ENCODE assay signal across 1 cellular context in genomic region chr15:64095795-64096485, GRCh38.
TF ChIP-seq lines count a peak whose summit lies in the region.

A gene with protein sequence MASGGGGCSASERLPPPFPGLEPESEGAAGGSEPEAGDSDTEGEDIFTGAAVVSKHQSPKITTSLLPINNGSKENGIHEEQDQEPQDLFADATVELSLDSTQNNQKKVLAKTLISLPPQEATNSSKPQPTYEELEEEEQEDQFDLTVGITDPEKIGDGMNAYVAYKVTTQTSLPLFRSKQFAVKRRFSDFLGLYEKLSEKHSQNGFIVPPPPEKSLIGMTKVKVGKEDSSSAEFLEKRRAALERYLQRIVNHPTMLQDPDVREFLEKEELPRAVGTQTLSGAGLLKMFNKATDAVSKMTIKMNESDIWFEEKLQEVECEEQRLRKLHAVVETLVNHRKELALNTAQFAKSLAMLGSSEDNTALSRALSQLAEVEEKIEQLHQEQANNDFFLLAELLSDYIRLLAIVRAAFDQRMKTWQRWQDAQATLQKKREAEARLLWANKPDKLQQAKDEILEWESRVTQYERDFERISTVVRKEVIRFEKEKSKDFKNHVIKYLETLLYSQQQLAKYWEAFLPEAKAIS (plus strand): TSS chr15:64095982. CDS start chr15:64096014, 32 bp downstream.

TF ChIP-seq in HEK293, 187 proteins besides CTCF, POLR2A, EP300 and RAD21 (continued from another document and continues in another):
- no peak for TF ChIP-seq ZNF426 (tag by site-specific recombination; IDR thresholded peaks at IDR 0.05)
- 0 out of 2 replicates have a peak, but pooled peaks have one; percentile 26 for TF ChIP-seq ZBTB21 (tag by site-specific recombination; IDR thresholded peaks at IDR 0.05)
- no peak for TF ChIP-seq ZNF132 (tag by site-specific recombination; IDR thresholded peaks at IDR 0.05; ENCODE audit: borderline replicate concordance)
- TF ChIP-seq, protein P1, sequence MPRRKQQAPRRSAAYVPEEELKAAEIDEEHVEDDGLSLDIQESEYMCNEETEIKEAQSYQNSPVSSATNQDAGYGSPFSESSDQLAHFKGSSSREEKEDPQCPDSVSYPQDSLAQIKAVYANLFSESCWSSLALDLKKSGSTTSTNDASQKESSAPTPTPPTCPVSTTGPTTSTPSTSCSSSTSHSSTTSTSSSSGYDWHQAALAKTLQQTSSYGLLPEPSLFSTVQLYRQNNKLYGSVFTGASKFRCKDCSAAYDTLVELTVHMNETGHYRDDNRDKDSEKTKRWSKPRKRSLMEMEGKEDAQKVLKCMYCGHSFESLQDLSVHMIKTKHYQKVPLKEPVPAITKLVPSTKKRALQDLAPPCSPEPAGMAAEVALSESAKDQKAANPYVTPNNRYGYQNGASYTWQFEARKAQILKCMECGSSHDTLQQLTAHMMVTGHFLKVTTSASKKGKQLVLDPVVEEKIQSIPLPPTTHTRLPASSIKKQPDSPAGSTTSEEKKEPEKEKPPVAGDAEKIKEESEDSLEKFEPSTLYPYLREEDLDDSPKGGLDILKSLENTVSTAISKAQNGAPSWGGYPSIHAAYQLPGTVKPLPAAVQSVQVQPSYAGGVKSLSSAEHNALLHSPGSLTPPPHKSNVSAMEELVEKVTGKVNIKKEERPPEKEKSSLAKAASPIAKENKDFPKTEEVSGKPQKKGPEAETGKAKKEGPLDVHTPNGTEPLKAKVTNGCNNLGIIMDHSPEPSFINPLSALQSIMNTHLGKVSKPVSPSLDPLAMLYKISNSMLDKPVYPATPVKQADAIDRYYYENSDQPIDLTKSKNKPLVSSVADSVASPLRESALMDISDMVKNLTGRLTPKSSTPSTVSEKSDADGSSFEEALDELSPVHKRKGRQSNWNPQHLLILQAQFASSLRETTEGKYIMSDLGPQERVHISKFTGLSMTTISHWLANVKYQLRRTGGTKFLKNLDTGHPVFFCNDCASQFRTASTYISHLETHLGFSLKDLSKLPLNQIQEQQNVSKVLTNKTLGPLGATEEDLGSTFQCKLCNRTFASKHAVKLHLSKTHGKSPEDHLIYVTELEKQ (tag by site-specific recombination; IDR thresholded peaks at IDR 0.05; ENCODE audit: borderline replicate concordance): no peak
- no peak for TF ChIP-seq PRDM1 (tag by site-specific recombination; IDR thresholded peaks at IDR 0.05)
- TF ChIP-seq, protein P2, sequence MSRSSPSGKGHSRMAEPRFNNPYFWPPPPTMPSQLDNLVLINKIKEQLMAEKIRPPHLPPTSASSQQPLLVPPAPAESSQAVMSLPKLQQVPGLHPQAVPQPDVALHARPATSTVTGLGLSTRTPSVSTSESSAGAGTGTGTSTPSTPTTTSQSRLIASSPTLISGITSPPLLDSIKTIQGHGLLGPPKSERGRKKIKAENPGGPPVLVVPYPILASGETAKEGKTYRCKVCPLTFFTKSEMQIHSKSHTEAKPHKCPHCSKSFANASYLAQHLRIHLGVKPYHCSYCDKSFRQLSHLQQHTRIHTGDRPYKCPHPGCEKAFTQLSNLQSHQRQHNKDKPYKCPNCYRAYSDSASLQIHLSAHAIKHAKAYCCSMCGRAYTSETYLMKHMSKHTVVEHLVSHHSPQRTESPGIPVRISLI (tag by site-specific recombination; IDR thresholded peaks at IDR 0.05): no peak
- no peak for TF ChIP-seq ZNF623 (tag by site-specific recombination; IDR thresholded peaks at IDR 0.05)
- no peak for TF ChIP-seq ZNF747 (tag by site-specific recombination; IDR thresholded peaks at IDR 0.05)
- TF ChIP-seq ZNF157 (tag by site-specific recombination; IDR thresholded peaks at IDR 0.05): no peak
- no peak for TF ChIP-seq ZNF37A (tag by site-specific recombination; IDR thresholded peaks at IDR 0.05)
- no peak for TF ChIP-seq ZNF768 (tag by site-specific recombination; IDR thresholded peaks at IDR 0.05)
- TF ChIP-seq SCRT2 (tag by site-specific recombination; IDR thresholded peaks at IDR 0.05): no peak
- no peak for TF ChIP-seq ZNF707 (tag by site-specific recombination; IDR thresholded peaks at IDR 0.05)
- no peak for TF ChIP-seq ZNF114 (tag by site-specific recombination; IDR thresholded peaks at IDR 0.05)
- no peak for TF ChIP-seq GFI1B (tag by site-specific recombination; IDR thresholded peaks at IDR 0.05)
- TF ChIP-seq ZSCAN16 (tag by site-specific recombination; IDR thresholded peaks at IDR 0.05): no peak
- peak; percentile 79; the same call in 1 of the 2 replicates for TF ChIP-seq ZSCAN30 (tag by site-specific recombination; IDR thresholded peaks at IDR 0.05)
- TF ChIP-seq ZNF544 (tag by site-specific recombination; IDR thresholded peaks at IDR 0.05): no peak
- TF ChIP-seq ZNF677 (tag by site-specific recombination; IDR thresholded peaks at IDR 0.05): no peak
- no peak for TF ChIP-seq WT1 (tag by site-specific recombination; IDR thresholded peaks at IDR 0.05)
- TF ChIP-seq ZBTB20 (tag by site-specific recombination; IDR thresholded peaks at IDR 0.05): peak; percentile 63; the same call in 1 of the 2 replicates
- TF ChIP-seq ZNF670 (tag by site-specific recombination; IDR thresholded peaks at IDR 0.05; ENCODE audit: low read depth): no peak
- TF ChIP-seq ZIC2 (tag by site-specific recombination; IDR thresholded peaks at IDR 0.05): peak; percentile 51
- TF ChIP-seq ZSCAN5A (tag by site-specific recombination; IDR thresholded peaks at IDR 0.05): no peak; the same call in 1 of the 2 replicates
- no peak for TF ChIP-seq ELK4 (IDR thresholded peaks at IDR 0.05; ENCODE audit: borderline replicate concordance, low read depth, low read length)
- no peak for TF ChIP-seq ZNF211 (tag by site-specific recombination; IDR thresholded peaks at IDR 0.05; ENCODE audit: low read depth)
- TF ChIP-seq MZF1 (tag by site-specific recombination; IDR thresholded peaks at IDR 0.05; ENCODE audit: borderline replicate concordance): no peak
- TF ChIP-seq ZNF274 (IDR thresholded peaks at IDR 0.05; ENCODE audit: low read length): no peak
- no peak for TF ChIP-seq ZNF274 (tag by site-specific recombination; IDR thresholded peaks at IDR 0.05; ENCODE audit: borderline replicate concordance)
- TF ChIP-seq BCL11B (tag by site-specific recombination; IDR thresholded peaks at IDR 0.05; ENCODE audit: low read depth): no peak
- TF ChIP-seq ZNF341 (tag by site-specific recombination; IDR thresholded peaks at IDR 0.05; ENCODE audit: low read depth): 0 out of 2 replicates have a peak, but pooled peaks have one; percentile 13
- TF ChIP-seq ZNF660 (tag by site-specific recombination; IDR thresholded peaks at IDR 0.05): peak; percentile 79
- TF ChIP-seq ZNF16 (tag by site-specific recombination; IDR thresholded peaks at IDR 0.05; ENCODE audit: low read depth): no peak
- TF ChIP-seq ZNF513 (tag by site-specific recombination; IDR thresholded peaks at IDR 0.05): no peak
- peak; percentile 23; the same call in 1 of the 2 replicates for TF ChIP-seq ZBTB8A (tag by site-specific recombination; IDR thresholded peaks at IDR 0.05)
- no peak for TF ChIP-seq ZBTB1 (tag by site-specific recombination; IDR thresholded peaks at IDR 0.05)
- TF ChIP-seq ZNF548 (tag by site-specific recombination; IDR thresholded peaks at IDR 0.05): no peak
- TF ChIP-seq SP3 (tag by site-specific recombination; IDR thresholded peaks at IDR 0.05): peak; percentile 79
- TF ChIP-seq KLF16 (tag by site-specific recombination; IDR thresholded peaks at IDR 0.05): peak; percentile 81
- TF ChIP-seq ZNF404 (tag by site-specific recombination; IDR thresholded peaks at IDR 0.05): no peak
- TF ChIP-seq ZNF549 (tag by site-specific recombination; IDR thresholded peaks at IDR 0.05): no peak
- no peak; the same call in 1 of the 2 replicates for TF ChIP-seq PRDM10 (tag by site-specific recombination; IDR thresholded peaks at IDR 0.05)
- no peak for TF ChIP-seq SCRT1 (tag by site-specific recombination; IDR thresholded peaks at IDR 0.05; ENCODE audit: borderline replicate concordance)
- TF ChIP-seq ZNF558 (tag by site-specific recombination; IDR thresholded peaks at IDR 0.05): no peak
- TF ChIP-seq ZNF280C (tag by site-specific recombination; IDR thresholded peaks at IDR 0.05): no peak
- no peak for TF ChIP-seq ZNF174 (tag by site-specific recombination; IDR thresholded peaks at IDR 0.05)
- TF ChIP-seq ZNF311 (tag by site-specific recombination; IDR thresholded peaks at IDR 0.05; ENCODE audit: borderline replicate concordance): no peak
- no peak for TF ChIP-seq ZBTB44 (tag by site-specific recombination; IDR thresholded peaks at IDR 0.05)
- no peak for TF ChIP-seq ZNF571 (tag by site-specific recombination; IDR thresholded peaks at IDR 0.05)
- TF ChIP-seq ZBTB17 (tag by site-specific recombination; IDR thresholded peaks at IDR 0.05): peak; percentile 58
- no peak for TF ChIP-seq ZNF394 (tag by site-specific recombination; IDR thresholded peaks at IDR 0.05; ENCODE audit: borderline replicate concordance)
- no peak for TF ChIP-seq ZNF529 (tag by site-specific recombination; IDR thresholded peaks at IDR 0.05; ENCODE audit: insufficient replicate concordance)
